Comparison of ENCODE assay signal across 8 cellular contexts in the genomic region with DNA sequence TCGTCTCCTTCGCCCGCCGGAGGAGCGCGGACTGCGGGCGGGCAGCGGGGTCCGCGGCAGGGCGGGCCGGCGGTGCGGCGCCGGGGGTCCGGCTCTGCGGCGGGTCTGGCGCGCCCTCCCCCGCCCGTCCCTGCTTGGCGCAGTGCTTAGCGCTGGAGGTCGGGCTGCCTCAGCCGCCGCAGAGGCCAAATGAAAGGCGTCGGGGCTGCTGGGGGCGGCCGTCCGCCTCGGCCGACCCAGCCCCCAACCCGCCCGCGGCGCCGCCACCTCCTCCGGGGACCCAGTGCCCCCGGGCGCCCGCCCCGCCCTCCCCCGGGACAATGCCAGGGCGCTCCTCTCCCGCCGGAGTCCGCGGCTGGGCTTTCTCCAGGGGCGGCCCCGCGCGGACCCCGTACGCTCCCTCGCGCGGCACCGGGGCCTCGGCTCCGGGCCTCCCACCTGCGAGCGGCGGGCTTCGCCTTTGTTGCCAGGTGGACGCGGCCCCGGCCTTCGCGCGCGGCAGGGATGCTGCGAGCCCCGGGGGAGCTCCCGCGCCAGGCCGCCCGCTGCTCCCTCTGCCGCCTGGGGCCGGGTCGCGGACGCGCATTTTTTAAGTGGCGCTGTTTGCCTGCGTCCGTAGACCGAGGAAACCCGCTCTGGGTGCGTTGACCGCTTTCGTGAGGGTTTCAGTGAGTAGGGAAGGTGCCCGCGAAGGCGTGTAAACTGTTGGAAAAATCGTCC. TPM values are rescaled to one million over a fixed set of nuclear protein-coding genes. Genes with fewer than 3 reads are reported as not detected.
DNase-seq lines count a peak whose midpoint lies in the region; ATAC-seq, FAIRE-seq and TF ChIP-seq lines count a peak whose summit lies in the region.

No MANE protein-coding gene starts in this region.

- H3K27ac ChIP-seq in H1 (ENCODE audit: low read depth, low read length) (peak overlapping the region; percentile 86; the same call in 1 of the 2 replicates), mesodermal cell (ENCODE audit: low read depth, low read length, severe bottlenecking) (peak overlapping the region; percentile 88)

- FAIRE-seq in H1 (lab: Jason Lieb, UNC) = no peak

- no peaks in the 10 kb centered on the region for H3K9me3 Mint-ChIP-seq in activated CD8-positive, alpha-beta T cell treated with anti-CD3 and anti-CD28 coated beads for 36 hours

- H4K91ac ChIP-seq in H1 (replicated peaks; ENCODE audit: insufficient read length, low read length) = no peak overlapping the region

- ATAC-seq in GM21825 (IDR thresholded peaks at IDR 0.05; ENCODE audit: unreplicated experiment) = peak; percentile 26
- peak; percentile 37 for ATAC-seq in activated CD8-positive, alpha-beta T cell treated with anti-CD3 and anti-CD28 coated beads for 36 hours

- H4K8ac ChIP-seq in H1 (ENCODE audit: extremely low read depth, insufficient read depth, low read length) = peak overlapping the region; percentile 74

- no peak overlapping the region for H3K14ac ChIP-seq in H1 (ENCODE audit: insufficient read length)

- H3F3A ChIP-seq in Loucy (ENCODE audit: low read depth) = no peaks in the 10 kb centered on the region

- CTCF ChIA-PET in activated CD8-positive, alpha-beta T cell treated with anti-CD3 and anti-CD28 coated beads for 36 hours (lab: Charles Lee) = interaction anchor here (0.9 to 2.2 kb wide), 8 partner anchors 48 to 147 kb away, joined by 3 to 18 read pairs (median 4); no protein-coding TSS in a partner anchor
- CTCF ChIA-PET in H1 (lab: Charles Lee; ENCODE audit: partially characterized antibody) = interaction anchor here (0.8 to 1.7 kb wide), 5 partner anchors 48 to 147 kb away, joined by 4 to 7 read pairs (median 4); no protein-coding TSS in a partner anchor

- intact Hi-C loops in activated CD8-positive, alpha-beta T cell treated with anti-CD3 and anti-CD28 coated beads for 36 hours (cut with micrococcal nuclease) = loop anchor here (5.0 kb wide), 1 partner anchor 52 kb away; no protein-coding TSS in a partner anchor

- DNase-seq in GM03348 (ENCODE audit: low spot score) (peak; percentile 60), H1 (ENCODE audit: low read depth in 1 of 2, low spot score in 2 of 2) (peak in 1 of 2 experiments; percentile 59), pons (ENCODE audit: low spot score) (no peak)
- DNase-seq in activated CD8-positive, alpha-beta T cell treated with anti-CD3 and anti-CD28 coated beads for 36 hours = peak; percentile 55
- DNase-seq in stimulated activated CD8-positive, alpha-beta memory T cell treated with anti-CD3 and anti-CD28 coated beads, Interleukin-4, amount 100 ng/mL, for 4 hours (ENCODE audit: low read depth in 2 of 2, low spot score in 1 of 2) = peak; percentile 1 to 10

- peak in 1 of 2 experiments; percentile 2; a peak in 1 of 4 replicates for TF ChIP-seq RAD21 in H1 (IDR thresholded peaks at IDR 0.05 in 1 of 2, conservative IDR thresholded peaks at IDR 0.05 in 1 of 2; ENCODE audit: low read depth in 2 of 2, low read length in 2 of 2)

- no peak overlapping the region for H2BK12ac ChIP-seq in H1 (ENCODE audit: low read depth, low read length)

- no peak overlapping the region for H2BK20ac ChIP-seq in H1 (ENCODE audit: low read length)

- no peaks in the 10 kb centered on the region for H3K9me3 ChIP-seq in Loucy (ENCODE audit: insufficient read depth, low read depth, low read length)
- H3K9me3 ChIP-seq in H1 (ENCODE audit: insufficient read depth in 2 of 2, low read depth in 1 of 2, low read length in 1 of 2) = no peaks in the 10 kb centered on the region
- no peaks in the 10 kb centered on the region for H3K9me3 ChIP-seq in mesodermal cell (ENCODE audit: control insufficient read depth, low read length)

- H3K4me1 ChIP-seq in Loucy (ENCODE audit: insufficient read depth, low read length, poor library complexity, severe bottlenecking) (peaks cover 25% of the 10 kb centered on the region), H1 (replicated peaks in 1 of 4; ENCODE audit: control insufficient read depth in 3 of 4, insufficient read depth in 4 of 4, low read length in 3 of 4) (peaks cover 2 to 7% (median 6%) of the 10 kb centered on the region in 4 experiments; a peak in 5 of 7 replicates), mesodermal cell (ENCODE audit: control insufficient read depth, insufficient read depth, low read length, poor library complexity, severe bottlenecking) (peaks cover 13% of the 10 kb centered on the region)

- H3K9ac ChIP-seq in Loucy (ENCODE audit: low read depth, low read length, poor library complexity, severe bottlenecking) = peak overlapping the region; percentile 52
- H3K9ac ChIP-seq in H1 (replicated peaks in 1 of 4; ENCODE audit: extremely low read depth in 1 of 4, low read depth in 3 of 4, low read length in 3 of 4) = peak overlapping the region; percentile 85 to 91 (median 88); a peak in 6 of 7 replicates

- peak overlapping the region; percentile 87; the same call in 1 of the 2 replicates for H3K18ac ChIP-seq in H1 (ENCODE audit: extremely low read depth, low read length)

- H2BK5ac ChIP-seq in H1 (ENCODE audit: low read depth, low read length) = no peak overlapping the region

- no peak overlapping the region for H2BK120ac ChIP-seq in H1 (replicated peaks; ENCODE audit: low read depth, low read length)

- peak overlapping the region; percentile 85 for H3K4me3 Mint-ChIP-seq in activated CD8-positive, alpha-beta T cell treated with anti-CD3 and anti-CD28 coated beads for 36 hours

- TF ChIP-seq POLR2A in H1 (IDR thresholded peaks at IDR 0.05; ENCODE audit: control extremely low read depth in 1 of 2, low read depth in 2 of 2, low read length in 2 of 2) = peak in 1 of 2 experiments; percentile 43; a peak in 1 of 3 replicates

- H3K27me3 Mint-ChIP-seq in activated CD8-positive, alpha-beta T cell treated with anti-CD3 and anti-CD28 coated beads for 36 hours = peaks cover 7% of the 10 kb centered on the region

- peak overlapping the region; percentile 76 for H3K4me2 ChIP-seq in Loucy (ENCODE audit: low read depth, low read length, poor library complexity, severe bottlenecking)
- peak overlapping the region; percentile 63 to 97 for H3K4me2 ChIP-seq in H1 (ENCODE audit: insufficient read depth in 1 of 2, low read depth in 2 of 2, low read length in 2 of 2)

- H4K5ac ChIP-seq in H1 (ENCODE audit: insufficient read length, low read depth, low read length) = peak overlapping the region; percentile 75

- H3K36me3 Mint-ChIP-seq in activated CD8-positive, alpha-beta T cell treated with anti-CD3 and anti-CD28 coated beads for 36 hours (ENCODE audit: low read depth) = peaks cover 1% of the 10 kb centered on the region

- no peak for TF ChIP-seq CTCF in Loucy (conservative IDR thresholded peaks at IDR 0.05; ENCODE audit: low read length)
- no peak for TF ChIP-seq CTCF in activated CD8-positive, alpha-beta T cell treated with anti-CD3 and anti-CD28 coated beads for 36 hours (IDR thresholded peaks at IDR 0.05)
- TF ChIP-seq CTCF in H1 (IDR thresholded peaks at IDR 0.05; ENCODE audit: control extremely low read depth in 1 of 3, insufficient read depth in 1 of 3, low read depth in 1 of 3, low read length in 3 of 3) = no peak

- H3K4me3 ChIP-seq in Loucy (ENCODE audit: low read length, poor library complexity, severe bottlenecking) = peak overlapping the region; percentile 73
- H3K4me3 ChIP-seq in H1 (ENCODE audit: extremely low read depth in 1 of 4, insufficient read depth in 2 of 4, low read depth in 3 of 4, low read length in 4 of 4) = peak overlapping the region; percentile 66 to 97 (median 86)
- H3K4me3 ChIP-seq in mesodermal cell (ENCODE audit: extremely low read depth, insufficient read depth, low read length, poor library complexity, severe bottlenecking) = peak overlapping the region; percentile 69

- H2BK15ac ChIP-seq in H1 (ENCODE audit: low read length) = no peak overlapping the region

- H3K27me3 ChIP-seq in Loucy (ENCODE audit: insufficient read depth, low read length, poor library complexity, severe bottlenecking) (no peaks in the 10 kb centered on the region), H1 (replicated peaks in 1 of 4; ENCODE audit: control insufficient read depth in 3 of 4, extremely low read depth in 1 of 4, insufficient read depth in 3 of 4, low read length in 3 of 4) (peaks cover 3 to 20% (median 14%) of the 10 kb centered on the region in 4 experiments)

- no peak overlapping the region for H3K23ac ChIP-seq in H1 (ENCODE audit: insufficient read length)

- H3K23me2 ChIP-seq in H1 (ENCODE audit: low read depth, low read length) = peaks cover 13% of the 10 kb centered on the region

- no peak for TF ChIP-seq EP300 in H1 (IDR thresholded peaks at IDR 0.05; ENCODE audit: borderline replicate concordance in 1 of 2, low read depth in 2 of 2, low read length in 2 of 2)

- H3K27ac Mint-ChIP-seq in activated CD8-positive, alpha-beta T cell treated with anti-CD3 and anti-CD28 coated beads for 36 hours = no peak overlapping the region

- H3K79me2 ChIP-seq in Loucy (ENCODE audit: insufficient read depth, low read length) (peaks cover 52% of the 10 kb centered on the region), H1 (ENCODE audit: control insufficient read depth in 1 of 2, insufficient read depth in 2 of 2, low read length in 2 of 2) (peaks cover 19 to 47% of the 10 kb centered on the region in 2 experiments)

- H2AK5ac ChIP-seq in H1 (ENCODE audit: low read depth, low read length) = no peak overlapping the region

- H3K36me3 ChIP-seq in Loucy (ENCODE audit: insufficient read depth, low read length) (no peaks in the 10 kb centered on the region), H1 (ENCODE audit: control insufficient read depth in 2 of 4, insufficient read depth in 4 of 4, low read length in 3 of 4) (no peaks in the 10 kb centered on the region), mesodermal cell (ENCODE audit: control insufficient read depth, insufficient read depth, low read length) (peaks cover 17% of the 10 kb centered on the region)

- H3K4me1 Mint-ChIP-seq in activated CD8-positive, alpha-beta T cell treated with anti-CD3 and anti-CD28 coated beads for 36 hours (ENCODE audit: low read depth) = peaks cover 20% of the 10 kb centered on the region

- H3K4ac ChIP-seq in H1 (replicated peaks; ENCODE audit: insufficient read length, low read depth, low read length) = no peak overlapping the region

- no peaks in the 10 kb centered on the region; the same call in none of the 2 replicates for H3K79me1 ChIP-seq in H1 (ENCODE audit: low read depth, low read length)

- H4K20me1 ChIP-seq in Loucy (ENCODE audit: insufficient read depth, low read length, poor library complexity, severe bottlenecking) = peaks cover 41% of the 10 kb centered on the region
- H4K20me1 ChIP-seq in H1 (replicated peaks in 1 of 2; ENCODE audit: control insufficient read depth in 1 of 2, insufficient read depth in 2 of 2, low read length in 2 of 2) = peaks cover 11 to 15% of the 10 kb centered on the region in 2 experiments

- WGBS in H1 (ENCODE audit: extremely low coverage in 1 of 2, insufficient coverage in 1 of 2, insufficient read length in 1 of 2, insufficient replicate concordance in 2 of 2, low coverage in 1 of 2, low lambda C conversion rate in 2 of 2, missing lambda C conversion rate in 1 of 2), 2 experiments = 2% methylated on average over 51 of the region's 99 CpGs; no CpG with 5 or more reads in 1 of the 2 experiments
- WGBS in mesodermal cell (ENCODE audit: insufficient coverage in 2 of 2), 2 experiments = 1% methylated on average over 61 to 90 of the region's 99 CpGs

- peak overlapping the region; percentile 52 for H3K56ac ChIP-seq in H1 (replicated peaks; ENCODE audit: insufficient read length, low read depth, low read length)

- POLR2A ChIA-PET in activated CD8-positive, alpha-beta T cell treated with anti-CD3 and anti-CD28 coated beads for 36 hours (lab: Charles Lee) = interaction anchor here (0.6 to 1.4 kb wide), 3 partner anchors 20 to 68 kb away, joined by 3 to 4 read pairs (median 3); a partner anchor contains a TSS
- POLR2A ChIA-PET in H1 (lab: Charles Lee; ENCODE audit: partially characterized antibody) = interaction anchor here (0.7 to 3.7 kb wide), 24 partner anchors 9 to 147 kb away, joined by 3 to 39 read pairs (median 4); a partner anchor contains a TSS

- H3K9me2 ChIP-seq in Loucy (replicated peaks; ENCODE audit: low read depth, low read length) = no peaks in the 10 kb centered on the region

- no peak overlapping the region for H2AFZ ChIP-seq in Loucy (ENCODE audit: low read length)
- H2AFZ ChIP-seq in H1 (ENCODE audit: low read length) = no peak overlapping the region

RNA-seq across cellular contexts. Expression of a gene that starts 0.6 kb away (rescaled TPM):
- 10 to 100 TPM; 25.5 to 29.8 TPM for total RNA-seq in activated CD8-positive, alpha-beta T cell treated with anti-CD3 and anti-CD28 coated beads for 36 hours
- total RNA-seq in H1 (2021; fragmentation: NEBNext Ultra II Directional; extraction: Animal tissue kit (Norgen Biotek cat#: 25700)) = 311 and 315 TPM in 2 replicates
- polyA plus RNA-seq in H1 (2011; rRNA removed) = 222 and 254 TPM in 2 replicates
- 251 TPM for polyA plus RNA-seq in H1 (2011; cell fraction: cytosol; rRNA removed)
- 240 TPM for polyA plus RNA-seq in H1 (2011; cell fraction: nucleus; rRNA removed)
- polyA plus RNA-seq in H1 (2012, experiment 1 of 2) = 297 to 375 TPM (median 345 TPM) in 4 replicates
- 93.4 TPM for polyA plus RNA-seq in H1 (2012, experiment 2 of 2)
- 473 TPM for polyA plus RNA-seq in H1 (2013, experiment 1 of 2)
- polyA plus RNA-seq in H1 (2013, experiment 2 of 2) = 477 TPM
- polyA minus RNA-seq in H1 (2011; rRNA and poly(A)+ RNA removed) = 206 and 280 TPM in 2 replicates
- 110 TPM for polyA minus RNA-seq in H1 (2011; cell fraction: cytosol; rRNA and poly(A)+ RNA removed)
- polyA minus RNA-seq in H1 (2011; cell fraction: nucleus; rRNA and poly(A)+ RNA removed) = 87.7 TPM
- polyA plus RNA-seq in mesodermal cell (2013, experiment 1 of 2) = 520 TPM
- polyA plus RNA-seq in mesodermal cell (2013, experiment 2 of 2) = 488 TPM

Comparison
In these comparisons a context has a peak if more than half of its experiments do, and no peak if none do; other contexts are left out.
1. RNA of a gene that starts 0.6 kb away (total RNA-seq): 311 to 315 TPM in H1; 25.5 to 29.8 TPM in activated CD8-positive, alpha-beta T cell treated with anti-CD3 and anti-CD28 coated beads for 36 hours; every median in the first group is over 10 times any median in the second.
2. Peak in every context shown above with its lines, with median percentiles within 50 percentile points of each other: H3K4me3 ChIP-seq.